In genomic region chr19:51015691-51016267, GRCh38 we compare ENCODE assay signal across 23 cellular contexts. TPM values are rescaled to one million over a fixed set of nuclear protein-coding genes. Genes with fewer than 3 reads are reported as not detected.
A peak's percentile ranks its signal among the peaks of the same experiment; 100 is the strongest.
DNase-seq lines count a peak whose midpoint lies in the region; TF ChIP-seq lines count a peak whose summit lies in the region.
"Had no signal": no experiment of that assay in that cellular context is flagged by ENCODE, and none has a peak within 500 bp of the region (broad histone marks: within the 10 kb centered on the region; RNA-seq: fewer than 3 reads in every experiment).

No MANE protein-coding gene starts in this region.

- H3K4me3 ChIP-seq in H7 (ENCODE audit: insufficient read depth, low read depth, low read length), result no peak overlapping the region
- H3K4me3 ChIP-seq: BLaER1 treated with 17β-estradiol and CSF1 and Interleukin-3, amounts not matched to agents 10 nM and 100 nM had no signal

- H3K4me1 Mint-ChIP-seq in brain, result peaks cover 20% of the 10 kb centered on the region
- peaks cover 19% of the 10 kb centered on the region for H3K4me1 Mint-ChIP-seq in nephron

- H3K9me3 Mint-ChIP-seq in brain (peaks cover 0 to 15% (median 9%) of the 10 kb centered on the region in 5 experiments), nephron (peaks cover 3% of the 10 kb centered on the region)

- DNase-seq in H7 (peak; percentile 37), DMS 273 treated with DMSO at 0.1 percent for 48 hours (lab: John Stamatoyannopoulos, UW) (no peak), midbrain (lab: John Stamatoyannopoulos, UW) (no peak)
- DNase-seq in activated CD8-positive, alpha-beta memory T cell treated with anti-CD3 and anti-CD28 coated beads, Interleukin-2, amount 50 U/mL, for 4 hours, result no peak
- DNase-seq in activated CD4-positive, alpha-beta T cell treated with anti-CD3 and anti-CD28 coated beads for 48 hours, result no peak
- DNase-seq: AML-193; Caco-2; CD4-positive, alpha-beta memory T cell; DMS79 treated with DMSO at 0.1 percent for 48 hours; GF-D8; HCEC 1CT; MM.1S; NCI-H2029 treated with DMSO at 0.1 percent for 48 hours; NCI-H526 treated with DMSO at 0.1 percent for 48 hours; RPMI8226; SHP77 had no signal

- peak overlapping the region in 4 of 5 experiments; percentile 11 to 73 (median 64) for H3K4me3 Mint-ChIP-seq in brain
- peak overlapping the region; percentile 16 to 30 (median 26) for H3K4me3 Mint-ChIP-seq in nephron

- TF ChIP-seq CTCF in brain (conservative IDR thresholded peaks at IDR 0.05) (no peak), nephron (IDR thresholded peaks at IDR 0.05; ENCODE audit: unreplicated experiment in 3 of 3) (no peak)

- H3K36me3 ChIP-seq in H7 (replicated peaks; ENCODE audit: control insufficient read depth, insufficient read depth, low read length), result no peaks in the 10 kb centered on the region
- H3K36me3 ChIP-seq: BLaER1 treated with 17β-estradiol and CSF1 and Interleukin-3, amounts not matched to agents 10 nM and 100 nM had no signal

- H3K36me3 Mint-ChIP-seq in brain, result no peaks in the 10 kb centered on the region
- no peaks in the 10 kb centered on the region for H3K36me3 Mint-ChIP-seq in nephron (ENCODE audit: low read depth)
- H3K36me3 Mint-ChIP-seq: CD4-positive, alpha-beta memory T cell had no signal

- no peak overlapping the region for H3K27ac Mint-ChIP-seq in brain
- no peak overlapping the region for H3K27ac Mint-ChIP-seq in nephron
- H3K27ac Mint-ChIP-seq: CD4-positive, alpha-beta memory T cell had no signal

- H3K27me3 Mint-ChIP-seq in brain (peaks cover 77% of the 10 kb centered on the region), nephron (ENCODE audit: low read depth) (peaks cover 88% of the 10 kb centered on the region)

- peaks cover 31% of the 10 kb centered on the region for H3K27me3 ChIP-seq in H7 (ENCODE audit: control insufficient read depth, insufficient read depth, low read length)

RNA-seq across cellular contexts. Expression of gene KLK10, which starts 3.7 kb away (rescaled TPM):
- 0.14 and 2.4 TPM in 2 replicates for total RNA-seq in H7 (2014; rRNA removed; shearing (Covaris generic))
- polyA plus RNA-seq in brain (ENCODE audit: insufficient read depth, low read depth, low replicate concordance), result 0.71 TPM
- total RNA-seq: Caco-2; CD4-positive, alpha-beta memory T cell; SK-MEL-5 had no signal
- polyA plus RNA-seq: CD4-positive, alpha-beta memory T cell; IgD-negative memory B cell had no signal

RNA-seq across cellular contexts. Expression of gene KLK11, which starts 10.6 kb away (rescaled TPM):
- total RNA-seq in H7 (2014; rRNA removed; shearing (Covaris generic)), result not detected in 2 replicates
- polyA plus RNA-seq in brain (ENCODE audit: insufficient read depth, low read depth, low replicate concordance), result 1.6 TPM
- total RNA-seq: Caco-2; CD4-positive, alpha-beta memory T cell; NCI-H460; SK-MEL-5 had no signal
- polyA plus RNA-seq: A549; CD4-positive, alpha-beta memory T cell; IgD-negative memory B cell had no signal

RNA-seq across cellular contexts. Expression of gene KLK8, which starts 14.4 kb away (rescaled TPM):
- total RNA-seq in H7 (2014; rRNA removed; shearing (Covaris generic)), result 6.4 and 11.0 TPM in 2 replicates
- not detected for polyA plus RNA-seq in brain (ENCODE audit: insufficient read depth, low read depth, low replicate concordance)
- total RNA-seq: CD4-positive, alpha-beta memory T cell; NCI-H460; SK-MEL-5 had no signal
- polyA plus RNA-seq: A549; CD4-positive, alpha-beta memory T cell; IgD-negative memory B cell had no signal

RNA-seq across cellular contexts. Expression of gene KLK12, which starts 19.0 kb away (rescaled TPM):
- not detected in 2 replicates for total RNA-seq in H7 (2014; rRNA removed; shearing (Covaris generic))
- polyA plus RNA-seq in brain (ENCODE audit: insufficient read depth, low read depth, low replicate concordance), result 0.51 TPM
- total RNA-seq: Caco-2; CD4-positive, alpha-beta memory T cell; NCI-H460; SK-MEL-5 had no signal
- polyA plus RNA-seq: A549; CD4-positive, alpha-beta memory T cell; IgD-negative memory B cell had no signal

RNA-seq across cellular contexts. Expression of gene KLK7, which starts 32.1 kb away (rescaled TPM):
- total RNA-seq in H7 (2014; rRNA removed; shearing (Covaris generic)), result 0.24 and 1.1 TPM in 2 replicates
- 1.6 TPM for polyA plus RNA-seq in brain (ENCODE audit: insufficient read depth, low read depth, low replicate concordance)
- total RNA-seq: Caco-2; CD4-positive, alpha-beta memory T cell; NCI-H460; SK-MEL-5 had no signal
- polyA plus RNA-seq: A549; CD4-positive, alpha-beta memory T cell; IgD-negative memory B cell had no signal
